ENCODE assay signal across 12 cellular contexts in the genomic region with DNA sequence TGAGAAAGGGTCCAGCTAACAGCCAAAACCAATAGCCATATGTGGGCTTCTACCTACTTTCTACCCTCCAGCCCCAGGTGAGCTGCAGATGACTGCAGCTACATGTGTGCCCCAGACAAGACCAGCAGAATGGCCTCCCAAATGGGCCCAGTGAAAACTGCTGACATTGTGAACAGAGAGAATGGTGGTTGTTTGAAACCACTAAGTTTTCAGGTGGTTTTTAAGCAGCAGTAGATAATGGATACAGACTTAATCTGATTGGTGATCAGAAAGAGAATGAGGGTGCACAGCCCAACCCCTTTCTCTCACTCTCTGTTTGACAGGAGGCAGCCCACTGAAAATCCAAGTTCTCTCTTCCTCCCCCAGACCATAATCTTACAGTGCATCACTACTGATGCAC. TPM values are rescaled to one million over a fixed set of nuclear protein-coding genes. Genes with fewer than 3 reads are reported as not detected.
DNase-seq lines count a peak whose midpoint lies in the region; ATAC-seq and TF ChIP-seq lines count a peak whose summit lies in the region.
"Had no signal": no experiment of that assay in that cellular context is flagged by ENCODE, and none has a peak within 500 bp of the region (broad histone marks: within the 10 kb centered on the region; RNA-seq: fewer than 3 reads in every experiment).

No MANE protein-coding gene starts in this region.

- H3K9me3 Mint-ChIP-seq in T-helper 1 cell treated with Interleukin-12 subunit alpha and Interleukin-12 subunit beta and Interleukin-4 antibody, amounts not matched to agents 30 μg/mL and 1 μg/mL, for 36 hours: peaks cover 7% of the 10 kb centered on the region
- peaks cover 0 to 7% (median 0%) of the 10 kb centered on the region in 7 donors for H3K9me3 Mint-ChIP-seq in CD14-positive monocyte
- no peaks in the 10 kb centered on the region for H3K9me3 Mint-ChIP-seq in osteocyte (ENCODE audit: unreplicated experiment)

- peak overlapping the region; percentile 74 for H3K27ac Mint-ChIP-seq in T-helper 1 cell treated with Interleukin-12 subunit alpha and Interleukin-12 subunit beta and Interleukin-4 antibody, amounts not matched to agents 30 μg/mL and 1 μg/mL, for 36 hours
- peak overlapping the region in 1 of 7 donors; percentile 3 for H3K27ac Mint-ChIP-seq in CD14-positive monocyte
- H3K27ac Mint-ChIP-seq in osteocyte (ENCODE audit: unreplicated experiment): no peak overlapping the region

- H3K36me3 Mint-ChIP-seq in T-helper 1 cell treated with Interleukin-12 subunit alpha and Interleukin-12 subunit beta and Interleukin-4 antibody, amounts not matched to agents 30 μg/mL and 1 μg/mL, for 36 hours (ENCODE audit: low read depth): peaks cover 5% of the 10 kb centered on the region
- H3K36me3 Mint-ChIP-seq in CD14-positive monocyte (no peaks in the 10 kb centered on the region), osteocyte (ENCODE audit: unreplicated experiment) (no peaks in the 10 kb centered on the region)

- no peak for DNase-seq in CD14-positive monocyte (ENCODE audit: low spot score)
- no peak for DNase-seq in head of caudate nucleus
- no peak for DNase-seq in HPDE6-E6E7 (ENCODE audit: extremely low spot score)
- no peak for DNase-seq in osteocyte (ENCODE audit: extremely low spot score, unreplicated experiment)
- DNase-seq: cerebellar nuclear complex, NCI-H1092, RPMI8226 had no signal

- intact Hi-C loops in CD14-positive monocyte (cut with micrococcal nuclease) (no loop called here), head of caudate nucleus (cut with DNase I) (no loop called here)

- H3K4me1 Mint-ChIP-seq in T-helper 1 cell treated with Interleukin-12 subunit alpha and Interleukin-12 subunit beta and Interleukin-4 antibody, amounts not matched to agents 30 μg/mL and 1 μg/mL, for 36 hours (ENCODE audit: low read depth): peaks cover 47% of the 10 kb centered on the region
- no peaks in the 10 kb centered on the region for H3K4me1 Mint-ChIP-seq in CD14-positive monocyte
- peaks cover 13% of the 10 kb centered on the region for H3K4me1 Mint-ChIP-seq in osteocyte (ENCODE audit: unreplicated experiment)

- ATAC-seq in GM18511 (IDR thresholded peaks at IDR 0.05; ENCODE audit: unreplicated experiment): peak; percentile 94
- ATAC-seq in GM19397 (IDR thresholded peaks at IDR 0.05; ENCODE audit: unreplicated experiment): peak; percentile 79
- ATAC-seq in HG02885 (IDR thresholded peaks at IDR 0.05; ENCODE audit: poor library complexity, unreplicated experiment): peak; percentile 87
- ATAC-seq: gastroesophageal sphincter had no signal

- H3K4me3 Mint-ChIP-seq in T-helper 1 cell treated with Interleukin-12 subunit alpha and Interleukin-12 subunit beta and Interleukin-4 antibody, amounts not matched to agents 30 μg/mL and 1 μg/mL, for 36 hours: no peak overlapping the region
- H3K4me3 Mint-ChIP-seq in CD14-positive monocyte: no peak overlapping the region
- no peak overlapping the region for H3K4me3 Mint-ChIP-seq in osteocyte (ENCODE audit: unreplicated experiment)

- H3K27me3 Mint-ChIP-seq in T-helper 1 cell treated with Interleukin-12 subunit alpha and Interleukin-12 subunit beta and Interleukin-4 antibody, amounts not matched to agents 30 μg/mL and 1 μg/mL, for 36 hours (ENCODE audit: low read depth): no peaks in the 10 kb centered on the region
- H3K27me3 Mint-ChIP-seq in CD14-positive monocyte (ENCODE audit: low read depth in 3 of 3) (peaks cover 0 to 5% (median 0%) of the 10 kb centered on the region in 3 donors), osteocyte (ENCODE audit: unreplicated experiment) (no peaks in the 10 kb centered on the region)

- no peak for TF ChIP-seq CTCF in CD14-positive monocyte (IDR thresholded peaks at IDR 0.05)
- TF ChIP-seq CTCF in osteocyte (IDR thresholded peaks at IDR 0.05): no peak

RNA-seq across cellular contexts. Expression of a gene that starts 42.5 kb away (rescaled TPM):
- 1 to 10 TPM in 1 of 2 donors, under 1 TPM in 1; 0.52 to 1.0 TPM for polyA plus RNA-seq in CD14-positive monocyte
- total RNA-seq in osteocyte: 3.3 and 3.6 TPM in 2 replicates
